27 cellular contexts compared by ENCODE assay signal in genomic region chr15:92595506-92596337, GRCh38. TPM values are rescaled to one million over a fixed set of nuclear protein-coding genes. Genes with fewer than 3 reads are reported as not detected.
DNase-seq lines count a peak whose midpoint lies in the region; ATAC-seq and TF ChIP-seq lines count a peak whose summit lies in the region.
"Had no signal": no experiment of that assay in that cellular context is flagged by ENCODE, and none has a peak within 500 bp of the region (broad histone marks: within the 10 kb centered on the region; RNA-seq: fewer than 3 reads in every experiment).

No MANE protein-coding gene starts in this region.

- TF ChIP-seq POLR2A in upper lobe of left lung (IDR thresholded peaks at IDR 0.05) (no peak), prostate gland (IDR thresholded peaks at IDR 0.05) (no peak)

- intact Hi-C loops in left ventricle myocardium inferior (cut with micrococcal nuclease) (no loop called here), cardiac septum (cut with DNase I) (no loop called here), psoas muscle (cut with DNase I) (loop anchor here in 1 of 2 donors (10.0 kb wide), 1 partner anchor 799 kb away; no protein-coding TSS in a partner anchor), prostate gland (cut with DNase I) (no loop called here)

- H3K27me3 ChIP-seq in left ventricle myocardium inferior (ENCODE audit: low read depth) (no peaks in the 10 kb centered on the region), psoas muscle (ENCODE audit: insufficient read depth in 3 of 3, low read length in 2 of 3) (no peaks in the 10 kb centered on the region), upper lobe of left lung (no peaks in the 10 kb centered on the region), prostate gland (replicated peaks; ENCODE audit: insufficient read depth) (no peaks in the 10 kb centered on the region)
- H3K27me3 ChIP-seq: breast epithelium, sigmoid colon had no signal

- TF ChIP-seq CTCF in left ventricle myocardium inferior (IDR thresholded peaks at IDR 0.05; ENCODE audit: borderline replicate concordance): peak; percentile 11
- TF ChIP-seq CTCF in psoas muscle (IDR thresholded peaks at IDR 0.05): no peak
- no peak for TF ChIP-seq CTCF in upper lobe of left lung (IDR thresholded peaks at IDR 0.05)
- no peak for TF ChIP-seq CTCF in prostate gland (IDR thresholded peaks at IDR 0.05)

- DNase-seq in left ventricle myocardium inferior: no peak
- DNase-seq in cardiac septum (ENCODE audit: low spot score): no peak
- peak; percentile 74 for DNase-seq in left kidney (ENCODE audit: low read depth, low spot score)
- DNase-seq in psoas muscle: no peak
- peak; percentile 12 to 15 for DNase-seq in upper lobe of left lung
- no peak for DNase-seq in prostate gland (ENCODE audit: low spot score)
- DNase-seq: activated CD4-positive, alpha-beta T cell treated with anti-CD3 and anti-CD28 coated beads, Interleukin-2, amount 10 ng/mL, durations not matched to agents 24 days and 14 days; activated CD8-positive, alpha-beta memory T cell treated with anti-CD3 and anti-CD28 coated beads for 24 hours; activated effector memory CD4-positive, alpha-beta T cell treated with Interleukin-2 at 50 U/mL for 16 hours; amygdala; effector CD4-positive, alpha-beta T cell; immature natural killer cell; naive B cell; NCI-H1436; NCI-H2081; NCI-H2227 treated with DMSO at 0.1 percent for 48 hours; NCI-H526 treated with DMSO at 0.1 percent for 48 hours; PC-3; sigmoid colon; stimulated activated CD4-positive, alpha-beta T cell treated with anti-CD3 and anti-CD28 coated beads, Interleukin-15, amount 100 ng/mL, for 24 hours; stimulated activated CD4-positive, alpha-beta T cell treated with anti-CD3 and anti-CD28 coated beads, Interleukin-4, amount 100 ng/mL, for 4 hours; WERI-Rb-1 had no signal

- H3K4me1 ChIP-seq in left ventricle myocardium inferior: peaks cover 70% of the 10 kb centered on the region
- no peaks in the 10 kb centered on the region for H3K4me1 ChIP-seq in psoas muscle
- H3K4me1 ChIP-seq in upper lobe of left lung: peaks cover 0 to 9% (median 0%) of the 10 kb centered on the region in 4 donors
- no peaks in the 10 kb centered on the region for H3K4me1 ChIP-seq in prostate gland (replicated peaks)
- H3K4me1 ChIP-seq: breast epithelium, sigmoid colon had no signal

- peak overlapping the region; percentile 13 for H3K27ac ChIP-seq in left ventricle myocardium inferior (replicated peaks)
- H3K27ac ChIP-seq in psoas muscle: no peak overlapping the region
- peak overlapping the region in 1 of 4 donors; percentile 58 for H3K27ac ChIP-seq in upper lobe of left lung
- H3K27ac ChIP-seq in prostate gland: no peak overlapping the region
- H3K27ac ChIP-seq: breast epithelium, sigmoid colon, WERI-Rb-1 had no signal

- H3K4me3 ChIP-seq in left ventricle myocardium inferior (peak overlapping the region; percentile 0), psoas muscle (no peak overlapping the region), upper lobe of left lung (no peak overlapping the region), prostate gland (no peak overlapping the region)
- H3K4me3 ChIP-seq: breast epithelium, HAP-1, sigmoid colon had no signal

- peak; percentile 61 to 80 (median 66) for ATAC-seq in psoas muscle
- no peak for ATAC-seq in upper lobe of left lung (ENCODE audit: low FRiP score in 2 of 2)
- no peak for ATAC-seq in GM21528 (IDR thresholded peaks at IDR 0.05; ENCODE audit: low FRiP score, unreplicated experiment)
- no peak for ATAC-seq in HG03159 (IDR thresholded peaks at IDR 0.05; ENCODE audit: unreplicated experiment)
- ATAC-seq: activated naive CD4-positive, alpha-beta T cell treated with anti-CD3 and anti-CD28 coated beads, Interleukin-2, amount 50 U/mL, for 72 hours; PC-3 had no signal

- TF ChIP-seq EP300 in upper lobe of left lung (IDR thresholded peaks at IDR 0.05): no peak

- H3K9me3 ChIP-seq in left ventricle myocardium inferior (replicated peaks) (no peaks in the 10 kb centered on the region), psoas muscle (no peaks in the 10 kb centered on the region), upper lobe of left lung (no peaks in the 10 kb centered on the region), prostate gland (no peaks in the 10 kb centered on the region)
- H3K9me3 ChIP-seq: breast epithelium, HAP-1, sigmoid colon had no signal

- 24 to 71% (median 49%) methylated on average over 19 of the region's 19 CpGs for WGBS in psoas muscle, 3 donors
- 71 to 75% methylated on average over 19 of the region's 19 CpGs for whole genome bisulfite sequencing in upper lobe of left lung, 2 donors
- 80% methylated on average over 19 of the region's 19 CpGs for WGBS in prostate gland

- H3K36me3 ChIP-seq in left ventricle myocardium inferior (no peaks in the 10 kb centered on the region), psoas muscle (ENCODE audit: insufficient read depth in 1 of 2, low read depth in 1 of 2) (no peaks in the 10 kb centered on the region), upper lobe of left lung (no peaks in the 10 kb centered on the region), prostate gland (no peaks in the 10 kb centered on the region)
- H3K36me3 ChIP-seq: breast epithelium, HAP-1, sigmoid colon, WERI-Rb-1 had no signal

RNA-seq across cellular contexts. Expression of gene FAM174B, which starts 59.9 kb away (rescaled TPM):
- total RNA-seq in left ventricle myocardium inferior (17.1 TPM), cardiac septum (6.5 TPM), psoas muscle (10 to 100 TPM in 3 of 4 donors, 1 to 10 TPM in 1; 9.5 to 22.1 (median 12.2) TPM), upper lobe of left lung (100 to 1,000 TPM in 1 of 6 donors, 10 to 100 TPM in 5; 54.5 to 109 (median 67.5) TPM), prostate gland (100 to 1,000 TPM in 1 of 2 donors, 10 to 100 TPM in 1; 32.0 to 183 TPM)
- polyA plus RNA-seq in psoas muscle: 10 to 100 TPM in 1 of 3 donors, 1 to 10 TPM in 2; 7.6 to 12.1 (median 7.8) TPM

Comparison
In these comparisons a context has a peak if more than half of its experiments do, and no peak if none do; other contexts are left out.
1. DNase-seq: peak in left kidney (single experiment) and upper lobe of left lung (2 of 2); none in left ventricle myocardium inferior (single experiment), cardiac septum (single experiment), psoas muscle (0 of 2) and prostate gland (single experiment).
2. ATAC-seq: peak in psoas muscle (4 of 4); none in upper lobe of left lung (0 of 2), GM21528 (single experiment) and HG03159 (single experiment).